ENCODE assay signal across 9 cellular contexts in the genomic region with DNA sequence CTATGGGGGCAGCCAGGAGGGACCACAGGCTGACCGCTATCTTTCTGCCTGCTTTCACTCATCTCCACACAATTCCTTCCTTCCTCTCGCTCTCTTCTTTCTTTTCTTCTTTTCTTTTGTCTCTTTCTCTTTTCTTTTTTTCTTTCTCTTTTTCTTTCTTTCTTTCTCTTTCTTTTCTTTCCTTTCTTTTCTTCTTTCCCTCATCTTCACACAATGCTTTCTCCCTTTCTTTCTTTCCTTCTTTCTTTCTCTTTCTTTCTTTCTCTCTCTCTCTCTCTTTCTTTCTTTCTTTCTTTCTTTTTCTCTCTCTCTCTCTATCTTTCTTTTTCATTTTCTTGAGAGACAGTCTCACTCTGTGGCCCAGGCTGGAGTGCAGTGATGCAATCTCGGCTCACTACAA. TPM values are rescaled to one million over a fixed set of nuclear protein-coding genes. Genes with fewer than 3 reads are reported as not detected.
"Had no signal": no experiment of that assay in that cellular context is flagged by ENCODE, and none has a peak within 500 bp of the region (broad histone marks: within the 10 kb centered on the region; RNA-seq: fewer than 3 reads in every experiment).

No MANE protein-coding gene starts in this region.

- DNase-seq: H9, HCEC 1CT, HFFc6, KG1 had no signal

- H3K4me3 ChIP-seq: GM23338 had no signal

- H3K27ac Mint-ChIP-seq: GM23338, H9, HFFc6, IgD-negative memory B cell had no signal

- ATAC-seq: GM23338, HepG2 had no signal

- H3K4me3 Mint-ChIP-seq: GM23338, H9, HFFc6 had no signal

- H3K36me3 Mint-ChIP-seq: IgD-negative memory B cell had no signal

- H2AFZ ChIP-seq: GM23338 had no signal

- H3K4me2 ChIP-seq: GM23338 had no signal

- H3K9me3 Mint-ChIP-seq: GM23338, H9, HFFc6, IgD-negative memory B cell had no signal

RNA-seq across cellular contexts. Expression of gene MUC12, which starts 6.8 kb away (rescaled TPM):
- total RNA-seq: HepG2, HT1080 had no signal
- polyA plus RNA-seq: HepG2, IgD-negative memory B cell had no signal

RNA-seq across cellular contexts. Expression of gene MUC3A, which starts 13.2 kb away (rescaled TPM):
- total RNA-seq: HepG2, HFFc6, HT1080 had no signal
- polyA plus RNA-seq: IgD-negative memory B cell had no signal

RNA-seq across cellular contexts. Expression of gene MUC17, which starts 57.3 kb away (rescaled TPM):
- total RNA-seq: H1, H9, HepG2, HFFc6, HT1080 had no signal
- polyA plus RNA-seq: GM23338, HepG2, IgD-negative memory B cell had no signal
